ENCODE assay signal across 19 cellular contexts in the genomic region with DNA sequence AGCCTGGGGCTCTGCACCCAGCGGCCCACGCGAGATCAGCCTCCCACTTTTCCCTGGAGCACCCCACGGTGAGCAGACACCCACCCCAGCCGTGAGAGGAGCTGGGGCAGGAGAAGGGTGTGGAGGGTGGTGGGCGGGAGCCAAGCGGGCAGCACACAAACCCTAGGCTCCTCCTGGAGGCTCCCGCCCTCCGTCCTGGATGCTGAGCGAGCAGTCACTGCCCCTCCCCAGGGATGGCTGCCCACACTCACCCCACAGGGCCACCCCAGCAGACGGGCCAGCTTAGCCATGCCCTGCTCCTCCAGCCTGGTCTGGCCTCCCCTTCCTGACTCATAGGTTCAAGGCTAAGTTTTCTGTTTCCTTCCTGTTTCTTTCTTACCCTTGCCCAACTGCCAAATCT. TPM values are rescaled to one million over a fixed set of nuclear protein-coding genes. Genes with fewer than 3 reads are reported as not detected.
A peak's percentile ranks its signal among the peaks of the same experiment; 100 is the strongest.
DNase-seq lines count a peak whose midpoint lies in the region; ATAC-seq, FAIRE-seq and TF ChIP-seq lines count a peak whose summit lies in the region.
"Had no signal": no experiment of that assay in that cellular context is flagged by ENCODE, and none has a peak within 500 bp of the region (broad histone marks: within the 10 kb centered on the region; RNA-seq: fewer than 3 reads in every experiment).

No MANE protein-coding gene starts in this region.

- H3K36me3 Mint-ChIP-seq in neural progenitor cell, result no peaks in the 10 kb centered on the region

- no peak for ATAC-seq in GM18858 (IDR thresholded peaks at IDR 0.05; ENCODE audit: unreplicated experiment)

- no peak overlapping the region for H3K9ac ChIP-seq in neural progenitor cell
- H3K9ac ChIP-seq: parathyroid adenoma had no signal

- DNase-seq in GM03348 (ENCODE audit: low spot score), result peak; percentile 41
- DNase-seq in NOMO-1 (lab: John Stamatoyannopoulos, UW; ENCODE audit: unreplicated experiment in 2 of 2), result peak; percentile 58 to 69
- DNase-seq in bronchial epithelial cell (ENCODE audit: low read depth), result peak; percentile 22
- no peak for DNase-seq in neural progenitor cell (ENCODE audit: low spot score)
- no peak for DNase-seq in NCI-H345 treated with DMSO at 0.1 percent for 48 hours (lab: John Stamatoyannopoulos, UW; ENCODE audit: unreplicated experiment)
- DNase-seq in pons (ENCODE audit: low spot score), result no peak
- DNase-seq: activated effector memory CD4-positive, alpha-beta T cell treated with anti-CD3 and anti-CD28 coated beads, Interleukin-2, amount 50 U/mL, for 16 hours; colonic mucosa; erythroblast; heart right ventricle; islet precursor cell; midbrain; NCI-H2227 treated with DMSO at 0.1 percent for 48 hours; OCI-M1; stomach had no signal

- H3K4me1 ChIP-seq in neural progenitor cell, result peaks cover 45% of the 10 kb centered on the region
- H3K4me1 ChIP-seq: ascending aorta, colonic mucosa, parathyroid adenoma had no signal

- peak overlapping the region; percentile 8 for H3K4me3 Mint-ChIP-seq in neural progenitor cell

- no peak overlapping the region for H2AFZ ChIP-seq in neural progenitor cell (replicated peaks)
- H2AFZ ChIP-seq: parathyroid adenoma had no signal

- peaks cover 42% of the 10 kb centered on the region for H3K4me1 Mint-ChIP-seq in neural progenitor cell

- no peak overlapping the region for H3K27ac Mint-ChIP-seq in neural progenitor cell

- H3K9me3 Mint-ChIP-seq in neural progenitor cell, result no peaks in the 10 kb centered on the region

- no peak for FAIRE-seq in bronchial epithelial cell (lab: Jason Lieb, UNC)

- H3K27ac ChIP-seq in neural progenitor cell, result no peak overlapping the region
- H3K27ac ChIP-seq: ascending aorta, colonic mucosa, heart right ventricle, parathyroid adenoma, stomach had no signal

- H3K4me3 ChIP-seq in bronchial epithelial cell (ENCODE audit: low read depth, low read length) (no peak overlapping the region), neural progenitor cell (no peak overlapping the region)
- H3K4me3 ChIP-seq: ascending aorta, colonic mucosa, heart right ventricle, stomach had no signal

- H3K79me2 ChIP-seq in neural progenitor cell (ENCODE audit: low read depth), result no peaks in the 10 kb centered on the region
- H3K79me2 ChIP-seq: parathyroid adenoma had no signal

- peaks cover 6% of the 10 kb centered on the region for H4K20me1 ChIP-seq in neural progenitor cell (ENCODE audit: low read depth)

- H3K4me2 ChIP-seq in neural progenitor cell, result no peak overlapping the region

- H3F3A ChIP-seq in neural progenitor cell (ENCODE audit: low read depth), result peaks cover 24% of the 10 kb centered on the region

- no peaks in the 10 kb centered on the region for H3K36me3 ChIP-seq in bronchial epithelial cell (ENCODE audit: control insufficient read depth, insufficient read depth, low read length)
- no peaks in the 10 kb centered on the region for H3K36me3 ChIP-seq in neural progenitor cell
- H3K36me3 ChIP-seq: ascending aorta, colonic mucosa, heart right ventricle, stomach had no signal

- TF ChIP-seq CTCF in bronchial epithelial cell (IDR thresholded peaks at IDR 0.05; ENCODE audit: insufficient read depth, low read length, severe bottlenecking) (no peak), neural progenitor cell (IDR thresholded peaks at IDR 0.05) (no peak)

- H3K9me3 ChIP-seq in neural progenitor cell (ENCODE audit: low read depth), result no peaks in the 10 kb centered on the region
- H3K9me3 ChIP-seq: ascending aorta, colonic mucosa, heart right ventricle, stomach had no signal

- peaks cover 5% of the 10 kb centered on the region for H3K27me3 ChIP-seq in bronchial epithelial cell (ENCODE audit: control insufficient read depth, insufficient read depth, low read length)
- H3K27me3 ChIP-seq in neural progenitor cell, result no peaks in the 10 kb centered on the region
- H3K27me3 ChIP-seq: ascending aorta, colonic mucosa had no signal

- peaks cover 7% of the 10 kb centered on the region for H3K27me3 Mint-ChIP-seq in neural progenitor cell (ENCODE audit: insufficient read depth, low read depth)

RNA-seq across cellular contexts. Expression of gene ABCC3, which starts 15.7 kb away (rescaled TPM):
- total RNA-seq in bronchial epithelial cell (17.0 and 33.2 TPM in 2 replicates), neural progenitor cell (ENCODE audit: low replicate concordance) (0.22 TPM in 1 of 2 replicates, not detected in the other)
- total RNA-seq: G401 had no signal

RNA-seq across cellular contexts. Expression of gene CACNA1G, which starts 58.4 kb away (rescaled TPM):
- total RNA-seq in bronchial epithelial cell (not detected in 2 replicates), neural progenitor cell (ENCODE audit: low replicate concordance) (1.6 and 4.9 TPM in 2 replicates)

Comparison
In these comparisons a context has a peak if more than half of its experiments do, and no peak if none do; other contexts are left out.
1. DNase-seq: peak in GM03348 (single experiment), NOMO-1 (2 of 2) and bronchial epithelial cell (single experiment); none in neural progenitor cell (single experiment), NCI-H345 treated with DMSO at 0.1 percent for 48 hours (single experiment) and pons (single experiment).
2. RNA of gene ABCC3, which starts 15.7 kb away (total RNA-seq): 17.0 to 33.2 TPM in bronchial epithelial cell; 0.22 TPM in neural progenitor cell; every median in the first group is over 10 times any median in the second.